15 cellular contexts compared by ENCODE assay signal in genomic region chr4:123479944-123480343, GRCh38.
DNase-seq lines count a peak whose midpoint lies in the region; ATAC-seq and TF ChIP-seq lines count a peak whose summit lies in the region.
"Had no signal": no experiment of that assay in that cellular context is flagged by ENCODE, and none has a peak within 500 bp of the region (broad histone marks: within the 10 kb centered on the region; RNA-seq: fewer than 3 reads in every experiment).

No MANE protein-coding gene starts in this region.

- intact Hi-C loops in activated CD8-positive, alpha-beta T cell treated with anti-CD3 and anti-CD28 coated beads for 36 hours (cut with micrococcal nuclease) = loop anchor here (5.0 kb wide), 2 partner anchors 38 to 58 kb away; no protein-coding TSS in a partner anchor
- intact Hi-C loops in head of caudate nucleus (cut with DNase I) = no loop called here

- peaks cover 8% of the 10 kb centered on the region for H3K9me3 Mint-ChIP-seq in activated CD8-positive, alpha-beta T cell treated with anti-CD3 and anti-CD28 coated beads for 36 hours
- peaks cover 8% of the 10 kb centered on the region for H3K9me3 Mint-ChIP-seq in activated CD8-positive, alpha-beta T cell treated with anti-CD3 and anti-CD28 coated beads, Interleukin-2, amount 10 ng/mL, durations not matched to agents 7 days and 5 days (ENCODE audit: insufficient read depth)
- H3K9me3 Mint-ChIP-seq: naive B cell, T-cell had no signal

- no peak overlapping the region for H3K4me3 Mint-ChIP-seq in activated CD8-positive, alpha-beta T cell treated with anti-CD3 and anti-CD28 coated beads for 36 hours
- no peak overlapping the region for H3K4me3 Mint-ChIP-seq in activated CD8-positive, alpha-beta T cell treated with anti-CD3 and anti-CD28 coated beads, Interleukin-2, amount 10 ng/mL, durations not matched to agents 7 days and 5 days
- H3K4me3 Mint-ChIP-seq: T-cell had no signal

- peaks cover 53% of the 10 kb centered on the region for H3K4me1 Mint-ChIP-seq in activated CD8-positive, alpha-beta T cell treated with anti-CD3 and anti-CD28 coated beads for 36 hours (ENCODE audit: low read depth)
- peaks cover 43% of the 10 kb centered on the region for H3K4me1 Mint-ChIP-seq in activated CD8-positive, alpha-beta T cell treated with anti-CD3 and anti-CD28 coated beads, Interleukin-2, amount 10 ng/mL, durations not matched to agents 7 days and 5 days (ENCODE audit: low read depth)

- peak; percentile 20 for DNase-seq in activated CD8-positive, alpha-beta T cell treated with anti-CD3 and anti-CD28 coated beads for 36 hours
- DNase-seq in activated CD8-positive, alpha-beta T cell treated with anti-CD3 and anti-CD28 coated beads, Interleukin-2, amount 10 ng/mL, durations not matched to agents 7 days and 5 days = no peak
- DNase-seq in RPMI7951 (ENCODE audit: low read depth) (peak; percentile 44), iris pigment epithelial cell (ENCODE audit: low read depth) (peak; percentile 23), RWPE1 (ENCODE audit: low spot score) (no peak), head of caudate nucleus (no peak), GDM1 (lab: John Stamatoyannopoulos, UW) (no peak)
- DNase-seq in activated CD4-positive, CD25-positive, alpha-beta regulatory T cell (lab: John Stamatoyannopoulos, UW) = no peak
- DNase-seq: activated CD4-positive, alpha-beta T cell treated with anti-CD3 and anti-CD28 coated beads, Interleukin-2, amount 10 ng/mL, durations not matched to agents 24 days and 14 days; activated gamma-delta T cell; caudate nucleus; naive B cell; NCI-H774; stimulated activated CD8-positive, alpha-beta memory T cell treated with anti-CD3 and anti-CD28 coated beads, Interleukin-4, amount 100 ng/mL, for 48 hours had no signal

- H3K27me3 Mint-ChIP-seq in activated CD8-positive, alpha-beta T cell treated with anti-CD3 and anti-CD28 coated beads for 36 hours = no peaks in the 10 kb centered on the region
- no peaks in the 10 kb centered on the region for H3K27me3 Mint-ChIP-seq in activated CD8-positive, alpha-beta T cell treated with anti-CD3 and anti-CD28 coated beads, Interleukin-2, amount 10 ng/mL, durations not matched to agents 7 days and 5 days (ENCODE audit: low read depth)
- H3K27me3 Mint-ChIP-seq: activated CD4-positive, alpha-beta T cell treated with anti-CD3 and anti-CD28 coated beads, Interleukin-2, amount 10 ng/mL, durations not matched to agents 24 days and 14 days; T-cell had no signal

- no peak for ATAC-seq in activated CD8-positive, alpha-beta T cell treated with anti-CD3 and anti-CD28 coated beads for 36 hours
- no peak for ATAC-seq in activated CD8-positive, alpha-beta T cell treated with anti-CD3 and anti-CD28 coated beads, Interleukin-2, amount 10 ng/mL, durations not matched to agents 7 days and 5 days
- ATAC-seq: T-cell had no signal

- POLR2A ChIA-PET in activated CD8-positive, alpha-beta T cell treated with anti-CD3 and anti-CD28 coated beads for 36 hours (lab: Charles Lee) = interaction anchor here (0.9 to 1.2 kb wide), 3 partner anchors 9 to 81 kb away, joined by 3 to 4 read pairs (median 3); no protein-coding TSS in a partner anchor
- POLR2A ChIA-PET in activated CD8-positive, alpha-beta T cell treated with anti-CD3 and anti-CD28 coated beads, Interleukin-2, amount 10 ng/mL, durations not matched to agents 7 days and 5 days (lab: Charles Lee) = interaction anchor here (1.0 to 1.3 kb wide), 2 partner anchors 9 to 83 kb away, joined by 4 to 5 read pairs; partner anchors contain the start of gene SPRY1
- POLR2A ChIA-PET in RWPE1 (lab: Yijun Ruan, JAX; ENCODE audit: low non-redundant PET) = no interaction called here

- no peak for TF ChIP-seq CTCF in activated CD8-positive, alpha-beta T cell treated with anti-CD3 and anti-CD28 coated beads for 36 hours (IDR thresholded peaks at IDR 0.05)
- no peak for TF ChIP-seq CTCF in RWPE1 (conservative IDR thresholded peaks at IDR 0.05; ENCODE audit: low read depth)

- H3K36me3 Mint-ChIP-seq in activated CD8-positive, alpha-beta T cell treated with anti-CD3 and anti-CD28 coated beads for 36 hours (ENCODE audit: low read depth) = no peaks in the 10 kb centered on the region
- H3K36me3 Mint-ChIP-seq in activated CD8-positive, alpha-beta T cell treated with anti-CD3 and anti-CD28 coated beads, Interleukin-2, amount 10 ng/mL, durations not matched to agents 7 days and 5 days (ENCODE audit: low read depth) = peaks cover 6% of the 10 kb centered on the region
- H3K36me3 Mint-ChIP-seq: naive B cell, T-cell had no signal

- H3K27ac ChIP-seq in RWPE1 = no peak overlapping the region

- no peak overlapping the region for H3K27ac Mint-ChIP-seq in activated CD8-positive, alpha-beta T cell treated with anti-CD3 and anti-CD28 coated beads for 36 hours
- no peak overlapping the region for H3K27ac Mint-ChIP-seq in activated CD8-positive, alpha-beta T cell treated with anti-CD3 and anti-CD28 coated beads, Interleukin-2, amount 10 ng/mL, durations not matched to agents 7 days and 5 days
- H3K27ac Mint-ChIP-seq: T-cell had no signal

- CTCF ChIA-PET in activated CD8-positive, alpha-beta T cell treated with anti-CD3 and anti-CD28 coated beads for 36 hours (lab: Charles Lee) = interaction anchor here (0.8 to 1.6 kb wide), 3 partner anchors 8 to 68 kb away, joined by 4 to 8 read pairs (median 4); no protein-coding TSS in a partner anchor
- CTCF ChIA-PET in activated CD8-positive, alpha-beta T cell treated with anti-CD3 and anti-CD28 coated beads, Interleukin-2, amount 10 ng/mL, durations not matched to agents 7 days and 5 days (lab: Charles Lee) = interaction anchor here (0.7 to 3.7 kb wide), 7 partner anchors 9 to 85 kb away, joined by 3 to 11 read pairs (median 5); no protein-coding TSS in a partner anchor
- CTCF ChIA-PET in RWPE1 (lab: Yijun Ruan, JAX) = no interaction called here

Comparison
In these comparisons a context has a peak if more than half of its experiments do, and no peak if none do; other contexts are left out.
1. DNase-seq: peak in activated CD8-positive, alpha-beta T cell treated with anti-CD3 and anti-CD28 coated beads for 36 hours (single experiment), RPMI7951 (single experiment) and iris pigment epithelial cell (single experiment); none in activated CD8-positive, alpha-beta T cell treated with anti-CD3 and anti-CD28 coated beads, Interleukin-2, amount 10 ng/mL, durations not matched to agents 7 days and 5 days (single experiment), RWPE1 (single experiment), head of caudate nucleus (0 of 42), GDM1 (single experiment) and activated CD4-positive, CD25-positive, alpha-beta regulatory T cell (0 of 4).